ENCODE assay signal across 24 cellular contexts in the genomic region with DNA sequence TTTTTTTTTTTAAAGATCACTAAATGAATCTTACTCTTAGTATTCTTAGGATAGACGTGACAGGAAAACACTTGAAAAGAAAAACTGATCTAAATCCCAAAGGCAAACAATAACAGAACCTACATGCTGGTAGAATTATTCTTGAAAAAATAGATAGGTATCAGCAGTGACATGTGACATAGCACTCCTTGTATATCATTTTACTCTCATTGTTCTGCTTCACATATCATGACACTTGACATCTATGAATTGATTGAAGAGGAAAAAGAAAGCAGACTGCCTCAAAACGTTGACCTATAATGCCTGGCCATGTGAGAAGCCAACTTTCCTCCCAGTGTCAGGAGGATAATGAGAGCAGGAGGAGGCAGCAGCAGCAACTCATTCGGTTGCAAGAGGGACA.
"Had no signal": no experiment of that assay in that cellular context is flagged by ENCODE, and none has a peak within 500 bp of the region (broad histone marks: within the 10 kb centered on the region; RNA-seq: fewer than 3 reads in every experiment).

No MANE protein-coding gene starts in this region.

- DNase-seq: colonic mucosa; cortex of kidney; effector CD8-positive, alpha-beta T cell; effector memory CD8-positive, alpha-beta T cell; endodermal cell; erythroblast; esophagus squamous epithelium; foreskin fibroblast; foreskin melanocyte; gastrocnemius medialis; glutamatergic neuron; head of caudate nucleus; heart right ventricle; hippocampal formation; left cardiac atrium; left lung; left ventricle myocardium superior; lower lobe of right lung; mesenchymal stem cell; mucosa of descending colon; naive B cell had no signal

- H3K4me3 Mint-ChIP-seq: dendritic cell treated with granulocyte-macrophage colony-stimulating factor and Interleukin-4, amounts not matched to agents 40 ng/mL and 50 ng/mL, for 4 days; effector memory CD8-positive, alpha-beta T cell; endodermal cell; mesothelial cell of epicardium; naive B cell had no signal

- H3K27me3 Mint-ChIP-seq: dendritic cell treated with granulocyte-macrophage colony-stimulating factor and Interleukin-4, amounts not matched to agents 40 ng/mL and 50 ng/mL, for 4 days; effector memory CD8-positive, alpha-beta T cell; naive B cell had no signal

- H3K27ac Mint-ChIP-seq: dendritic cell treated with granulocyte-macrophage colony-stimulating factor and Interleukin-4, amounts not matched to agents 40 ng/mL and 50 ng/mL, for 4 days; effector memory CD8-positive, alpha-beta T cell; endodermal cell; mesothelial cell of epicardium had no signal

- ATAC-seq: effector memory CD8-positive, alpha-beta T cell; esophagus mucosa; gastrocnemius medialis; heart right ventricle; left cardiac atrium; left lung; left ventricle myocardium superior; lower lobe of right lung; mucosa of descending colon had no signal

- H3K4me1 Mint-ChIP-seq: endodermal cell, mesothelial cell of epicardium, naive B cell had no signal
